13 cellular contexts compared by ENCODE assay signal in the genomic region with DNA sequence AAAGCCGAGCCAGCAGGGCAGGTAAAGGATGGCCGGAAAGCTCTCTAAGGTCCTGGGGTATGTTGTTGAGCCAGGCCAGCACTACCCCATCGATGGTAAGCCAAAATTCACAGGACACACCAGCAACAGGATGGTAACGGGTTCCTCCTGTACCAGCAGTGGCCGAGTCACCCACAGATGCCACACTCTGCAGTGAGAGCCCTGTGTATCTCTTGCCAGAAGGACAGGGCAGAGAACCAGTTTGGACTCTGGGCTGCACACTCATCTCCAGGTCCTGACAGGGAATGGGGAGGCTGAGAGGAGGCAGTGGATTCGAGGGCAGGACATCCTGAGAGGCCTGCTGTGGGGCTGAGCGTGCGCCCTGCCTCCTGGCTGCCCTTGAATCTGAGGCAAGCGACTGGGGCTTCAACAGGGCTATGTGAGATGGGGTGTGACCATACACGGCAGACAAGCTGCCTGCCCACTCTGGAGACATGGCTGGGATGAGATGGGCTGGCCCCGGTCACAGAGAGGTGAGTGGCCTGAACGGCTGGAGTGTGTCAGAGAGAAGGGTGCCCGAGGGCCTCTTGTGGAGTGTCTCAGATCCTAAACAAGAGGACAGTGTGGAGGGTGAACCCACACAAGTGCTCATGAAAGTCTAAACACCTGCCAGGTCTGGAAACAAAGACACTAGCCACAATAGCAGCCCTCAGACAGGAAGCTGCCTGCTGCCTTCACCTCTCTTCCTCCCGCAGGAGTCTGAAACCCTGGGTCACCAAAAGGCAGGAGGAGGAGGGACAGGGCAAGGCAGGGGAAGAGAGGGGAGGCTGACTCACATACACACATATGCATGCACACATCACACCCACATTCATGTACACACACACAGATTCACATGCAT.
DNase-seq lines count a peak whose midpoint lies in the region; TF ChIP-seq lines count a peak whose summit lies in the region.
"Had no signal": no experiment of that assay in that cellular context is flagged by ENCODE, and none has a peak within 500 bp of the region (broad histone marks: within the 10 kb centered on the region; RNA-seq: fewer than 3 reads in every experiment).

No MANE protein-coding gene starts in this region.

- H3K9me3 ChIP-seq in neural progenitor cell (ENCODE audit: low read depth) (no peaks in the 10 kb centered on the region), OCI-LY7 (ENCODE audit: low read length) (no peaks in the 10 kb centered on the region)
- H3K9me3 ChIP-seq: ascending aorta had no signal

- no TSS peak for BruUV-seq in OCI-LY7 (replicated peaks; lab: Mats Ljungman, UMichigan)

- no peaks in the 10 kb centered on the region for H4K20me1 ChIP-seq in neural progenitor cell (ENCODE audit: low read depth)
- H4K20me1 ChIP-seq in OCI-LY7 (ENCODE audit: insufficient read depth, low read length): no peaks in the 10 kb centered on the region

- H3K27me3 ChIP-seq in neural progenitor cell: no peaks in the 10 kb centered on the region
- H3K27me3 ChIP-seq: ascending aorta had no signal

- H3K4me3 ChIP-seq in neural progenitor cell (no peak overlapping the region), OCI-LY7 (ENCODE audit: low read depth, low read length, poor library complexity, severe bottlenecking) (no peak overlapping the region)
- H3K4me3 ChIP-seq: ascending aorta had no signal

- no peaks in the 10 kb centered on the region for H3K36me3 Mint-ChIP-seq in neural progenitor cell

- peak overlapping the region; percentile 27 for H3K27ac ChIP-seq in VCaP
- no peak overlapping the region for H3K27ac ChIP-seq in neural progenitor cell
- no peak overlapping the region for H3K27ac ChIP-seq in OCI-LY7 (ENCODE audit: low read depth, low read length, poor library complexity, severe bottlenecking)
- H3K27ac ChIP-seq: ascending aorta had no signal

- no peaks in the 10 kb centered on the region for H3F3A ChIP-seq in neural progenitor cell (ENCODE audit: low read depth)

- no peak overlapping the region for H3K4me2 ChIP-seq in neural progenitor cell
- H3K4me2 ChIP-seq in OCI-LY7 (ENCODE audit: low read length): no peak overlapping the region

- H3K79me2 ChIP-seq in neural progenitor cell (ENCODE audit: low read depth): no peaks in the 10 kb centered on the region
- no peaks in the 10 kb centered on the region for H3K79me2 ChIP-seq in OCI-LY7 (ENCODE audit: insufficient read depth, low read depth, low read length)

- intact Hi-C loops in OCI-LY7 (cut with micrococcal nuclease; ENCODE audit: unreplicated experiment): no loop called here

- no peaks in the 10 kb centered on the region for H3K9me3 Mint-ChIP-seq in neural progenitor cell
- H3K9me3 Mint-ChIP-seq: dendritic cell treated with granulocyte-macrophage colony-stimulating factor and Interleukin-4, amounts not matched to agents 40 ng/mL and 50 ng/mL, for 4 days had no signal

- H3K4me1 ChIP-seq in neural progenitor cell (peaks cover 2% of the 10 kb centered on the region), OCI-LY7 (ENCODE audit: insufficient read depth, low read length, poor library complexity, severe bottlenecking) (no peaks in the 10 kb centered on the region)
- H3K4me1 ChIP-seq: ascending aorta had no signal

- H3K27ac Mint-ChIP-seq in neural progenitor cell: peak overlapping the region; percentile 28
- H3K27ac Mint-ChIP-seq: dendritic cell treated with granulocyte-macrophage colony-stimulating factor and Interleukin-4, amounts not matched to agents 40 ng/mL and 50 ng/mL, for 4 days had no signal

- no peak overlapping the region for H2AFZ ChIP-seq in neural progenitor cell (replicated peaks)
- H2AFZ ChIP-seq in OCI-LY7 (ENCODE audit: low read length): no peak overlapping the region

- H3K36me3 ChIP-seq in neural progenitor cell (no peaks in the 10 kb centered on the region), OCI-LY7 (ENCODE audit: insufficient read depth, low read length) (no peaks in the 10 kb centered on the region)
- H3K36me3 ChIP-seq: ascending aorta had no signal

- H3K4me3 Mint-ChIP-seq in neural progenitor cell: no peak overlapping the region
- H3K4me3 Mint-ChIP-seq: dendritic cell treated with granulocyte-macrophage colony-stimulating factor and Interleukin-4, amounts not matched to agents 40 ng/mL and 50 ng/mL, for 4 days had no signal

- CTCF ChIA-PET in OCI-LY7 (lab: Charles Lee; ENCODE audit: unreplicated experiment): no interaction called here

- H3K9ac ChIP-seq in neural progenitor cell: no peak overlapping the region

- DNase-seq in NCI-H1417 (lab: John Stamatoyannopoulos, UW) (peak; percentile 35 to 81 (median 44)), NCI-H1417 treated with DMSO at 0.1 percent for 48 hours (lab: John Stamatoyannopoulos, UW) (no peak), NCI-H146 treated with DMSO at 0.1 percent for 48 hours (lab: John Stamatoyannopoulos, UW; ENCODE audit: unreplicated experiment) (peak; percentile 91), neural progenitor cell (ENCODE audit: low spot score) (no peak), NCI-H2227 (lab: John Stamatoyannopoulos, UW; ENCODE audit: unreplicated experiment) (no peak), SW 1271 (lab: John Stamatoyannopoulos, UW) (no peak), OCI-LY7 (ENCODE audit: low spot score) (no peak)
- DNase-seq: glutamatergic neuron, kidney, NCI-H2081 treated with DMSO at 0.1 percent for 48 hours had no signal

- POLR2A ChIA-PET in OCI-LY7 (lab: Charles Lee): no interaction called here

- H3K27me3 Mint-ChIP-seq in neural progenitor cell (ENCODE audit: insufficient read depth, low read depth): no peaks in the 10 kb centered on the region
- H3K27me3 Mint-ChIP-seq: dendritic cell treated with granulocyte-macrophage colony-stimulating factor and Interleukin-4, amounts not matched to agents 40 ng/mL and 50 ng/mL, for 4 days had no signal

- no peaks in the 10 kb centered on the region for H3K9me2 ChIP-seq in OCI-LY7 (ENCODE audit: insufficient read depth, low read length)

- TF ChIP-seq CTCF in VCaP (conservative IDR thresholded peaks at IDR 0.05) (no peak), neural progenitor cell (IDR thresholded peaks at IDR 0.05) (no peak), OCI-LY7 (conservative IDR thresholded peaks at IDR 0.05; ENCODE audit: low read length) (no peak)

- H3K4me1 Mint-ChIP-seq in neural progenitor cell: peaks cover 20% of the 10 kb centered on the region

Comparison
In these comparisons a context has a peak if more than half of its experiments do, and no peak if none do; other contexts are left out.
1. DNase-seq: peak in NCI-H1417 (3 of 3) and NCI-H146 treated with DMSO at 0.1 percent for 48 hours (single experiment); none in NCI-H1417 treated with DMSO at 0.1 percent for 48 hours (single experiment), neural progenitor cell (single experiment), NCI-H2227 (single experiment), SW 1271 (0 of 2) and OCI-LY7 (single experiment).